ENCODE assay signal across 9 cellular contexts in the genomic region with DNA sequence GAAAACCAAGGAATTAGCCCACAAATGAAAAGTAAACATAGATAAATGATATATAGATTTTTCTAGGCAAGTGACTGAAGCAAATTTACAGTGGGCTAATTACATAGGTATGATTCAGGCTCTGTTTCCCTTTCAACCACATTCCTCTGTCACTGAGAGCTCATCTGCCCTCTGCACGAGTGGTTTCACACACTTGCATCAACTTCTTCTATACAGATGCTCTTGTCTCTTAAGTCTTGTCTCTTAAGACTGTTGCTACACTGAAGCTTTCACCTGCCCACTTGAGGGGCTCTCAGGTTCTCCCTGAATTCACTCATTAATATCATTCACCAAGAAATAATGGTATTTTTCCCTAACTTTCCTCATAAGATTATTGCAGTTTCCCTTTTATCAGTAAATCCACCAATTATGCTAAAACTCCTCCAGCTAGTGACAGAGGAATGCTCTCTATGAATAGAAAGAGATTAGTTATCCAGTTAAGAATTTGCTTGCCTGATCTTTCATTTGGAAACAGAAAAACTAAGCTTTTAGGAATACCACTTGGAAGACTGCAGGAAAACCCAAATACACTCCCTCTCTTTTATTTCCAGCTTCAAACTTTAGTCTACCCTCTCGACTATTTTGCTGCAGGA.
A peak's percentile ranks its signal among the peaks of the same experiment; 100 is the strongest.
DNase-seq lines count a peak whose midpoint lies in the region; ATAC-seq and TF ChIP-seq lines count a peak whose summit lies in the region.
"Had no signal": no experiment of that assay in that cellular context is flagged by ENCODE, and none has a peak within 500 bp of the region (broad histone marks: within the 10 kb centered on the region; RNA-seq: fewer than 3 reads in every experiment).

No MANE protein-coding gene starts in this region.

- H3K4me1 ChIP-seq in foreskin keratinocyte, result no peaks in the 10 kb centered on the region

- H3K4me1 Mint-ChIP-seq in brain, result peaks cover 72% of the 10 kb centered on the region

- peak overlapping the region in 3 of 5 experiments; percentile 5 to 50 (median 47) for H3K27ac Mint-ChIP-seq in brain

- H3K27me3 ChIP-seq in foreskin keratinocyte, result no peaks in the 10 kb centered on the region

- ATAC-seq in GM19463 (IDR thresholded peaks at IDR 0.05; ENCODE audit: unreplicated experiment), result peak; percentile 81
- ATAC-seq in HG03135 (IDR thresholded peaks at IDR 0.05; ENCODE audit: unreplicated experiment), result peak; percentile 62
- no peak for ATAC-seq in foreskin keratinocyte

- peaks cover 9 to 18% (median 9%) of the 10 kb centered on the region in 5 experiments for H3K9me3 Mint-ChIP-seq in brain

- no peak overlapping the region for H3K27ac ChIP-seq in foreskin keratinocyte

- H3K4me3 Mint-ChIP-seq in brain, result no peak overlapping the region

- peaks cover 43% of the 10 kb centered on the region for H3K36me3 Mint-ChIP-seq in brain

- peak; percentile 8 for DNase-seq in GM10266 (ENCODE audit: extremely low spot score)
- DNase-seq in NCI-H2227 (lab: John Stamatoyannopoulos, UW; ENCODE audit: unreplicated experiment), result no peak
- DNase-seq in NCI-H526 treated with DMSO at 0.1 percent for 48 hours (lab: John Stamatoyannopoulos, UW), result no peak
- no peak for DNase-seq in foreskin keratinocyte
- DNase-seq in NCI-H69 (lab: John Stamatoyannopoulos, UW), result no peak
- DNase-seq: DND-41 had no signal

- no peaks in the 10 kb centered on the region for H3K27me3 Mint-ChIP-seq in brain

- TF ChIP-seq CTCF in GM10266 (IDR thresholded peaks at IDR 0.05; ENCODE audit: control insufficient read depth, insufficient read depth, low read depth, missing control alignments) (no peak), brain (conservative IDR thresholded peaks at IDR 0.05) (no peak), foreskin keratinocyte (conservative IDR thresholded peaks at IDR 0.05) (no peak)
